15 cellular contexts compared by ENCODE assay signal in the genomic region with DNA sequence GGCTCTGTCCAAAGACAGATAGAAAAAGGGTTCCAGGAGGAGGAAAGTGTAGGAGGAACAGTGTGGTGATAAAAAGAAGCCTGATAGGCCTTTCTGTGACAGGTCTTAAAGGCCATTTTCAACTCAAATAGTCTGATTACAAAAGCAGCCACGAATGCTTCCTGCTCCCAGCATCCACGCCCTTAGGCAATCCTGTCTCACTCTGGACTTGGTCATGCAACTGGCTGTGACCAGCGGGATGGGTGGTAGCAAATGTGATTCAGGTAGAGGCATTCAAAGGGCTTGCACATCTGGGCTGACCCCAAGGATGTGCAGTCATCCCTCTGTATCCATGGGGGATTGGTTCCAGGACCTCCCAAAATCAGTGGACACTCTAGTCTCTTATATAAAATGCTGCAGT. TPM values are rescaled to one million over a fixed set of nuclear protein-coding genes. Genes with fewer than 3 reads are reported as not detected.
DNase-seq lines count a peak whose midpoint lies in the region; ATAC-seq and TF ChIP-seq lines count a peak whose summit lies in the region.
"Had no signal": no experiment of that assay in that cellular context is flagged by ENCODE, and none has a peak within 500 bp of the region (broad histone marks: within the 10 kb centered on the region; RNA-seq: fewer than 3 reads in every experiment).

No MANE protein-coding gene starts in this region.

- peak overlapping the region; percentile 85 for H3K27ac ChIP-seq in smooth muscle cell (ENCODE audit: low read depth)

- WGBS in smooth muscle cell (ENCODE audit: low lambda C conversion rate) = 54% methylated on average over 3 of the region's 3 CpGs

- no peak for ATAC-seq in GM21360 (IDR thresholded peaks at IDR 0.05; ENCODE audit: unreplicated experiment)
- no peak for ATAC-seq in HG02610 (IDR thresholded peaks at IDR 0.05; ENCODE audit: unreplicated experiment)
- ATAC-seq: gastroesophageal sphincter; GM12878; stimulated activated effector memory CD8-positive, alpha-beta T cell treated with anti-CD3 and anti-CD28 coated beads, Interleukin-12 subunit alpha, Interleukin-12 subunit beta, amount 100 ng/mL, for 72 hours had no signal

- H3K79me2 ChIP-seq in smooth muscle cell (ENCODE audit: low read depth) = no peaks in the 10 kb centered on the region

- peaks cover 28% of the 10 kb centered on the region for H3F3A ChIP-seq in smooth muscle cell (ENCODE audit: low read depth)

- no peak overlapping the region for H2AFZ ChIP-seq in smooth muscle cell (ENCODE audit: low read depth)

- H3K4me2 ChIP-seq in smooth muscle cell = no peak overlapping the region

- TF ChIP-seq CTCF in fibroblast of mammary gland (conservative IDR thresholded peaks at IDR 0.05; ENCODE audit: control insufficient read depth, insufficient read depth, low read depth, low read length) = no peak
- no peak for TF ChIP-seq CTCF in smooth muscle cell (IDR thresholded peaks at IDR 0.05; ENCODE audit: borderline replicate concordance, insufficient read depth, poor library complexity, severe bottlenecking)

- peaks cover 6% of the 10 kb centered on the region for H3K4me1 ChIP-seq in smooth muscle cell (ENCODE audit: low read depth)

- no peaks in the 10 kb centered on the region for H3K36me3 ChIP-seq in smooth muscle cell (ENCODE audit: low read depth)

- H3K9me3 ChIP-seq in smooth muscle cell (replicated peaks; ENCODE audit: low read depth) = no peaks in the 10 kb centered on the region
- H3K9me3 ChIP-seq: gastroesophageal sphincter, neutrophil had no signal

- no peak overlapping the region for H3K4me3 ChIP-seq in fibroblast of mammary gland (ENCODE audit: control insufficient read depth, low read depth, low read length)
- no peak overlapping the region for H3K4me3 ChIP-seq in smooth muscle cell
- H3K4me3 ChIP-seq: gastroesophageal sphincter, GM12878 had no signal

- H4K20me1 ChIP-seq in smooth muscle cell (ENCODE audit: low read depth) = no peaks in the 10 kb centered on the region

- no peaks in the 10 kb centered on the region for H3K27me3 ChIP-seq in smooth muscle cell (ENCODE audit: low read depth)
- H3K27me3 ChIP-seq: gastroesophageal sphincter, neutrophil had no signal

- peak; percentile 49 for DNase-seq in ELF-1 (ENCODE audit: low read depth, low spot score)
- DNase-seq in NCI-H226 = peak; percentile 37
- peak; percentile 27 for DNase-seq in fibroblast of mammary gland (ENCODE audit: low read depth)
- no peak for DNase-seq in smooth muscle cell (lab: John Stamatoyannopoulos, UW; ENCODE audit: unreplicated experiment)
- DNase-seq in occipital lobe (lab: John Stamatoyannopoulos, UW) = no peak
- DNase-seq: CD4-positive, CD25-positive, alpha-beta regulatory T cell; DND-41; NCI-H187; NCI-H524 treated with DMSO at 0.1 percent for 48 hours had no signal

- no peak overlapping the region for H3K9ac ChIP-seq in smooth muscle cell (ENCODE audit: low read depth)

RNA-seq across cellular contexts. Expression of a gene that starts 14.4 kb away (rescaled TPM):
- total RNA-seq in smooth muscle cell (7.7 and 8.4 TPM in 2 replicates), occipital lobe (14.8 TPM)
- polyA plus RNA-seq in smooth muscle cell = 1.6 and 4.2 TPM in 2 replicates

RNA-seq across cellular contexts. Expression of a gene that starts 59.2 kb away (rescaled TPM):
- total RNA-seq in smooth muscle cell = 21.6 and 29.2 TPM in 2 replicates
- 9.6 and 10.8 TPM in 2 replicates for polyA plus RNA-seq in smooth muscle cell
- 8.7 TPM for total RNA-seq in occipital lobe

Comparison
In these comparisons a context has a peak if more than half of its experiments do, and no peak if none do; other contexts are left out.
1. DNase-seq: peak in ELF-1 (single experiment), NCI-H226 (single experiment) and fibroblast of mammary gland (single experiment); none in smooth muscle cell (single experiment) and occipital lobe (single experiment).